Comparison of ENCODE assay signal across 1 cellular context in genomic region chr2:44291281-44292248, GRCh38.
TF ChIP-seq lines count a peak whose summit lies in the region.

No MANE protein-coding gene starts in this region.

TF ChIP-seq in GM23338, 12 proteins besides CTCF, POLR2A, EP300 and RAD21 (continued from another document):
- TF ChIP-seq ETS1 (IDR thresholded peaks at IDR 0.05) (no peak), ZNF114 (CRISPR knock-in tag; IDR thresholded peaks at IDR 0.05) (no peak), CREB1 (CRISPR knock-in tag; IDR thresholded peaks at IDR 0.05; ENCODE audit: low read depth) (no peak), STAT1 (IDR thresholded peaks at IDR 0.05; ENCODE audit: unreplicated experiment) (no peak), JUNB (IDR thresholded peaks at IDR 0.05; ENCODE audit: unreplicated experiment) (no peak), EZH2phosphoT487 (IDR thresholded peaks at IDR 0.05; ENCODE audit: unreplicated experiment) (no peak), EZH2 (IDR thresholded peaks at IDR 0.05; ENCODE audit: low read depth, unreplicated experiment) (no peak), NANOG (IDR thresholded peaks at IDR 0.05; ENCODE audit: borderline replicate concordance) (no peak), ZNF331 (CRISPR knock-in tag; IDR thresholded peaks at IDR 0.05; ENCODE audit: low read depth) (no peak)
